ENCODE assay signal across 19 cellular contexts in the genomic region with DNA sequence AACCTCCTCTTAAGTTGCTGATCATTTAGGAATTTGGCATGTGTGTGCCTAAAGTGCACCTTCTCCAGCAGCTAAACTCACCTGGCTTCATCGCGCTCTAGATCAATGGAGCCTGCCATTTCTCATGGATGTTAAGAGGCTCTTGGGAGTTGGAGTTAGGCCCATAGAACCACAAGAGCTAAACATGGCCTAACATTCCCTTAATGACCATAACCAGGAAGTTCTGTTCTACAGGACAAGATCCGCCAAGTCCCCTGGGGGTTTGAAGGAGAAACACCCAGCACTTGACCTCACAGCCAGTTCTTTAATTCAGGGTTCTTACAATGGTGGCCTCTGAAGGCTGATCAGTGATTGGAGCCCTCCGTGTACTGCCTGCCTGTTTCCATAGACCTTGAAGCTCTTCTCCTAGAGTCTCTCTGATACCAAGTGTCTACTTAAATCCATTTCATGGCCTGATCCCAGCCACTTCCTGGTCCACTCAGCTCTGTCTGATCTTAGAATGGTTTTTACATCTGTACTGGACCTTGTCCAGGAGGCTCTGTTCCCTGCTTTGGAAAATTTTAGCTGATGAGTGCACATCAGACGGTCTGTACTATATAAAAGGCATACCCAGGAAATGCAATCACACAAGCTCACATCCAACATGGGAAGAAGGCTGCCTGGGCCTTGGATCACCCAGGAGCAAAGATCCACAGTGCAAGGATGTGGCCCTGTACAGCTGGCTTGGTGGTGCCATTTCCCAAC. TPM values are rescaled to one million over a fixed set of nuclear protein-coding genes. Genes with fewer than 3 reads are reported as not detected.
A peak's percentile ranks its signal among the peaks of the same experiment; 100 is the strongest.
DNase-seq lines count a peak whose midpoint lies in the region; ATAC-seq and TF ChIP-seq lines count a peak whose summit lies in the region.
"Had no signal": no experiment of that assay in that cellular context is flagged by ENCODE, and none has a peak within 500 bp of the region (broad histone marks: within the 10 kb centered on the region; RNA-seq: fewer than 3 reads in every experiment).

No MANE protein-coding gene starts in this region.

- intact Hi-C loops in heart right ventricle (cut with DNase I) = no loop called here

- H3K27ac ChIP-seq in heart right ventricle (peak overlapping the region in 6 of 10 donors; percentile 2 to 66 (median 22)), lung (ENCODE audit: low read depth in 1 of 2, low read length in 1 of 2) (no peak overlapping the region), thoracic aorta (no peak overlapping the region)
- H3K27ac ChIP-seq: 22Rv1 had no signal

- no peaks in the 10 kb centered on the region for H3K9me3 Mint-ChIP-seq in type B pancreatic cell

- H3K36me3 ChIP-seq in heart right ventricle (peaks cover 0 to 100% (median 65%) of the 10 kb centered on the region in 9 donors), lung (ENCODE audit: control insufficient read depth in 2 of 2, insufficient read depth in 2 of 2, low read length in 2 of 2) (peaks cover 21 to 28% of the 10 kb centered on the region in 2 donors), thoracic aorta (peaks cover 23% of the 10 kb centered on the region)

- ATAC-seq in heart right ventricle = peak; percentile 51 to 86 (median 72)
- ATAC-seq in lung (ENCODE audit: insufficient read depth, low FRiP score) = peak; percentile 20
- ATAC-seq in thoracic aorta (ENCODE audit: insufficient number of reproducible peaks, low FRiP score, low read depth) = peak; percentile 40
- no peak for ATAC-seq in GM18520 (IDR thresholded peaks at IDR 0.05; ENCODE audit: unreplicated experiment)

- H3K4me3 Mint-ChIP-seq in type B pancreatic cell = no peak overlapping the region
- H3K4me3 Mint-ChIP-seq: CD14-positive monocyte had no signal

- H3K36me3 Mint-ChIP-seq in type B pancreatic cell = peaks cover 38% of the 10 kb centered on the region
- H3K36me3 Mint-ChIP-seq: CD14-positive monocyte had no signal

- H3K4me3 ChIP-seq in heart right ventricle (no peak overlapping the region), lung (no peak overlapping the region), thoracic aorta (no peak overlapping the region)

- H3K9me3 ChIP-seq in heart right ventricle (no peaks in the 10 kb centered on the region), lung (ENCODE audit: control insufficient read depth in 2 of 2, insufficient read depth in 1 of 2, low read length in 1 of 2) (no peaks in the 10 kb centered on the region), thoracic aorta (no peaks in the 10 kb centered on the region)

- DNase-seq in NCI-H2029 treated with DMSO at 0.1 percent for 48 hours (lab: John Stamatoyannopoulos, UW) (peak; percentile 14), NCI-H2029 (lab: John Stamatoyannopoulos, UW) (no peak), heart right ventricle (peak in 1 of 2 donors; percentile 16), lung (ENCODE audit: low spot score) (no peak), thoracic aorta (ENCODE audit: low spot score) (no peak), NCI-H526 treated with DMSO at 0.1 percent for 48 hours (lab: John Stamatoyannopoulos, UW) (no peak), type B pancreatic cell (ENCODE audit: extremely low spot score, unreplicated experiment) (no peak)
- DNase-seq: DMS79 treated with DMSO at 0.1 percent for 48 hours, HCEC 1CT, MM.1S, NCI-H1092, NCI-H146, NCI-H2081 treated with DMSO at 0.1 percent for 48 hours, NCI-H446 treated with DMSO at 0.1 percent for 48 hours, OCI-M1, SHP77 treated with DMSO at 0.1 percent for 48 hours had no signal

- WGBS in heart right ventricle, 2 donors = 73 to 79% methylated on average over 5 of the region's 5 CpGs
- 69 to 86% methylated on average over 5 of the region's 5 CpGs for WGBS in lung, 2 donors

- H3K4me1 Mint-ChIP-seq in type B pancreatic cell (ENCODE audit: unreplicated experiment) = no peaks in the 10 kb centered on the region
- H3K4me1 Mint-ChIP-seq: CD14-positive monocyte had no signal

- H3K4me1 ChIP-seq in heart right ventricle = peaks cover 0 to 13% (median 4%) of the 10 kb centered on the region in 9 donors
- H3K4me1 ChIP-seq in lung (ENCODE audit: control insufficient read depth in 2 of 2, insufficient read depth in 2 of 2, low read length in 2 of 2) = no peaks in the 10 kb centered on the region
- no peaks in the 10 kb centered on the region for H3K4me1 ChIP-seq in thoracic aorta (ENCODE audit: control insufficient read depth in 1 of 2, low read depth in 2 of 2)

- H3K27ac Mint-ChIP-seq in type B pancreatic cell = no peak overlapping the region

- no peaks in the 10 kb centered on the region for H3K27me3 Mint-ChIP-seq in type B pancreatic cell

- H3K27me3 ChIP-seq in heart right ventricle = no peaks in the 10 kb centered on the region
- H3K27me3 ChIP-seq in lung (ENCODE audit: control insufficient read depth, insufficient read depth) = no peaks in the 10 kb centered on the region
- no peaks in the 10 kb centered on the region for H3K27me3 ChIP-seq in thoracic aorta (replicated peaks; ENCODE audit: insufficient read depth)

- TF ChIP-seq CTCF in heart right ventricle (IDR thresholded peaks at IDR 0.05) = no peak
- no peak for TF ChIP-seq CTCF in lung (IDR thresholded peaks at IDR 0.05; ENCODE audit: control extremely low read depth, extremely low read depth)
- TF ChIP-seq CTCF in thoracic aorta (IDR thresholded peaks at IDR 0.05) = no peak
- no peak for TF ChIP-seq CTCF in type B pancreatic cell (conservative IDR thresholded peaks at IDR 0.05)

RNA-seq across cellular contexts. Expression of a gene that starts 45.1 kb away (rescaled TPM):
- total RNA-seq in heart right ventricle (1,000 to 10,000 TPM in 3 of 10 donors, 100 to 1,000 TPM in 7; 716 to 1,104 (median 881) TPM), lung (1,000 to 10,000 TPM; 1,247 to 2,958 TPM), thoracic aorta (1,000 to 10,000 TPM; 1,368 to 1,778 TPM), type B pancreatic cell (ENCODE audit: low replicate concordance) (2,407 and 2,778 TPM in 2 replicates)
- polyA plus RNA-seq in heart right ventricle (1,000 to 10,000 TPM in 1 of 2 donors, 100 to 1,000 TPM in 1; 865 to 2,252 TPM), lung (1,000 to 10,000 TPM; 2,201 to 2,793 TPM)

Comparison
In these comparisons a context has a peak if more than half of its experiments do, and no peak if none do; other contexts are left out.
1. H3K27ac ChIP-seq: peak in heart right ventricle (6 of 10); none in lung (0 of 2) and thoracic aorta (0 of 2).